Comparison of ENCODE assay signal across 8 cellular contexts in genomic region chr14:51093371-51094281, GRCh38. TPM values are rescaled to one million over a fixed set of nuclear protein-coding genes. Genes with fewer than 3 reads are reported as not detected.
DNase-seq lines count a peak whose midpoint lies in the region; ATAC-seq, FAIRE-seq and TF ChIP-seq lines count a peak whose summit lies in the region.

No MANE protein-coding gene starts in this region.

- H3K9me1 ChIP-seq in K562 (ENCODE audit: control insufficient read depth, insufficient read depth, low read length), result no peaks in the 10 kb centered on the region

- TF ChIP-seq EP300 in K562 (IDR thresholded peaks at IDR 0.05; ENCODE audit: low read length), result no peak

- ATAC-seq in K562, result no peak

- no peak overlapping the region for H3K9ac ChIP-seq in K562 (ENCODE audit: insufficient read depth in 1 of 2, low read depth in 2 of 2, low read length in 2 of 2)

- no peak for TF ChIP-seq RAD21 in K562 (CRISPR knock-in tag; conservative IDR thresholded peaks at IDR 0.05 in 1 of 2, IDR thresholded peaks at IDR 0.05 in 1 of 2)

- no peak overlapping the region for H3K27ac ChIP-seq in K562 (ENCODE audit: extremely low read depth, low read depth, low read length)

- in situ Hi-C loops in K562 (cut with MboI) (no loop called here), KBM-7 (cut with MboI; ENCODE audit: low pct_unique_long_range_greater_than_20kb, low sequenced_read_pairs) (no loop called here)

- no TSS peak for BruUV-seq in K562 (replicated peaks; lab: Mats Ljungman, UMichigan)

- no peak overlapping the region for H2AFZ ChIP-seq in K562 (ENCODE audit: low read depth, low read length)

- intact Hi-C loops in K562 (cut with micrococcal nuclease), result no loop called here

- POLR2A ChIA-PET in K562 (lab: Yijun Ruan, JAX), result no interaction called here

- TF ChIP-seq POLR2A in K562 (conservative IDR thresholded peaks at IDR 0.05), result no peak

- no peak overlapping the region for H3K4me2 ChIP-seq in K562 (ENCODE audit: insufficient read depth, low read length)

- peaks cover 0 to 10% of the 10 kb centered on the region in 2 experiments; a peak in 2 of 5 replicates for H3K4me1 ChIP-seq in K562 (replicated peaks in 1 of 2; ENCODE audit: control insufficient read depth in 2 of 2, insufficient read depth in 2 of 2, low read length in 2 of 2)

- no peak for FAIRE-seq in K562 (lab: Jason Lieb, UNC)

- DNase-seq in COLO668 (lab: John Stamatoyannopoulos, UW; ENCODE audit: unreplicated experiment) (peak; percentile 96), M059J (ENCODE audit: low read depth) (peak; percentile 38), SHP77 (lab: John Stamatoyannopoulos, UW) (peak; percentile 65 to 83), K562 (ENCODE audit: extremely low read depth in 1 of 4, low spot score in 3 of 4) (no peak), kidney tubule cell (ENCODE audit: low spot score) (peak; percentile 28), KG1 (lab: John Stamatoyannopoulos, UW) (no peak), KBM-7 (no peak)
- DNase-seq in stimulated activated CD4-positive, alpha-beta T cell treated with anti-CD3 and anti-CD28 coated beads, Interleukin-2, amount 100 ng/mL, for 4 hours (ENCODE audit: low read depth), result peak; percentile 18

- H3K9me3 ChIP-seq in K562 (replicated peaks; ENCODE audit: control insufficient read depth, insufficient read depth, low read depth, low read length), result no peaks in the 10 kb centered on the region

- no peak for TF ChIP-seq CTCF in K562 (IDR thresholded peaks at IDR 0.05 in 2 of 3, conservative IDR thresholded peaks at IDR 0.05 in 1 of 3; ENCODE audit: insufficient read depth in 2 of 3, low read depth in 1 of 3, low read length in 3 of 3)

- H4K20me1 ChIP-seq in K562 (replicated peaks; ENCODE audit: control insufficient read depth, insufficient read depth, low read length), result no peaks in the 10 kb centered on the region

- CTCF ChIA-PET in K562 (lab: Yijun Ruan, JAX; ENCODE audit: low intra/inter-chr PET ratio), result no interaction called here

- H3K27me3 ChIP-seq in K562 (ENCODE audit: control insufficient read depth in 2 of 2, insufficient read depth in 2 of 2, low read length in 2 of 2), result no peaks in the 10 kb centered on the region; a peak in 1 of 5 replicates

- H3K4me3 ChIP-seq in K562, result no peak overlapping the region

- no peaks in the 10 kb centered on the region for H3K79me2 ChIP-seq in K562 (ENCODE audit: control insufficient read depth, insufficient read depth, low read length)

- 62% methylated on average over 27 of the region's 68 CpGs for WGBS in K562 (ENCODE audit: insufficient coverage, low coverage, missing lambda C conversion rate)

- H3K36me3 ChIP-seq in K562 (ENCODE audit: control insufficient read depth, insufficient read depth, low read length), result no peaks in the 10 kb centered on the region

TF ChIP-seq in K562, 482 proteins besides CTCF, POLR2A, EP300 and RAD21:
- TF ChIP-seq RFX1 (IDR thresholded peaks at IDR 0.05), result peak; percentile 41; the same call in 1 of the 2 replicates
- no peak for TF ChIP-seq KLF10 (CRISPR knock-in tag; IDR thresholded peaks at IDR 0.05)

RNA-seq across cellular contexts. Expression of gene TRIM9, which starts 1.3 kb away (rescaled TPM):
- 1.3 and 2.0 TPM in 2 replicates for total RNA-seq in M059J (2014; rRNA removed; shearing (Covaris generic))
- 0.09 TPM in 1 of 2 replicates, not detected in the other for total RNA-seq in K562 (2011; cell fraction: chromatin; rRNA removed; ENCODE audit: low replicate concordance)
- under 0.01 and 0.13 TPM in 2 replicates for total RNA-seq in K562 (2011; cell fraction: nucleolus; rRNA removed)
- total RNA-seq in K562 (2011; cell fraction: nucleoplasm; rRNA removed), result not detected in 2 replicates
- not detected in 2 replicates for total RNA-seq in K562 (2014; rRNA removed)
- total RNA-seq in K562 (2014; rRNA removed; fragmentation: Illumina TruSeq; extraction: Trizol), result not detected in 2 replicates
- total RNA-seq in K562 (2015; rRNA removed; fragmentation: Illumina TruSeq; extraction: Trizol), result 0.04 and 0.14 TPM in 2 replicates
- total RNA-seq in K562 (2021), result 0.04 and 0.09 TPM in 2 replicates
- polyA plus RNA-seq in K562 (2011; rRNA removed), result 0.03 and 0.05 TPM in 2 replicates
- polyA plus RNA-seq in K562 (2011; cell fraction: cytosol; rRNA removed), result 0.04 and 0.06 TPM in 2 replicates
- 0.14 TPM in 2 replicates for polyA plus RNA-seq in K562 (2011; cell fraction: nucleus; rRNA removed)
- polyA plus RNA-seq in K562 (2012), result 0.04 and 0.07 TPM in 2 replicates
- polyA plus RNA-seq in K562 (2014; fragmentation: Illumina TruSeq; extraction: Trizol), result 0.03 TPM in 1 of 2 replicates, not detected in the other
- polyA plus RNA-seq in K562 (2014; fragmentation: Nextera tagmentation; extraction: Ambion mirVana), result not detected
- polyA plus RNA-seq in K562 (2014; rRNA removed), result 0.15 TPM in 1 of 2 replicates, not detected in the other
- polyA minus RNA-seq in K562 (2011; rRNA and poly(A)+ RNA removed), result 0.04 TPM in 1 of 2 replicates, not detected in the other
- polyA minus RNA-seq in K562 (2011; cell fraction: cytosol; rRNA and poly(A)+ RNA removed), result not detected in 2 replicates
- polyA minus RNA-seq in K562 (2011; cell fraction: nucleus; rRNA and poly(A)+ RNA removed), result 0.11 and 0.13 TPM in 2 replicates

Comparison
In these comparisons a context has a peak if more than half of its experiments do, and no peak if none do; other contexts are left out.
1. DNase-seq: peak in COLO668 (single experiment), M059J (single experiment), SHP77 (2 of 2), kidney tubule cell (single experiment) and stimulated activated CD4-positive, alpha-beta T cell treated with anti-CD3 and anti-CD28 coated beads, Interleukin-2, amount 100 ng/mL, for 4 hours (single experiment); none in K562 (0 of 4), KG1 (single experiment) and KBM-7 (single experiment).